ENCODE assay signal across 16 cellular contexts in the genomic region with DNA sequence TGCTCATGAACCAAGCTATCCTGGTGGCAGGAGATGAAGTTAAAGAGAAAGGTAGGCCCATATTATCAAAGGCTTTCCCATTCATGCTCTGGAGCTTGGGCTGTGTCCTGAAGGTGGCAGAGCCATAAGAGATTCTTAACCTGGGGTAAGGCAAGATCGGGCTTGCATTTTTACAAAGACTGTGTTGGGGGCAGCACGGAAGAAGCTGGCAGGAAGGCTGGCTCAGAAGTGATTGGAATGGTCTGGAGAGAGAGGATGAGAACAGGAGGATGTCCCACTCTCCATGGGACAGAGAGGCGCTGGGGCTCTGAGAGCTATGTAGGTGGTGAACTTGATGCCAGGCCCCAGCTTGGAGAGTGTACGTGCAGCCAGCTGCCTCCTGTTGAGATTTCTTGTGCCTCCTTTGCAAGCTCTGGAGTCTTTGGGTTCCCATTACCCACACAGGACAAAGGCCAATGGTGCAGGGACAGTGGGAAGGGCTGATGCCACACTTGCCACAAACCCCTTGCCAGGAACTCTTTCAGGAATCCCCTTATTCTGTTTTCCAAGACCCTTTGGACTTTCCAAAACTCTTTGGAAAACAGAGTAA. TPM values are rescaled to one million over a fixed set of nuclear protein-coding genes. Genes with fewer than 3 reads are reported as not detected.
A peak's percentile ranks its signal among the peaks of the same experiment; 100 is the strongest.
DNase-seq lines count a peak whose midpoint lies in the region; ATAC-seq and TF ChIP-seq lines count a peak whose summit lies in the region.
"Had no signal": no experiment of that assay in that cellular context is flagged by ENCODE, and none has a peak within 500 bp of the region (broad histone marks: within the 10 kb centered on the region; RNA-seq: fewer than 3 reads in every experiment).

No MANE protein-coding gene starts in this region.

- H3K4me3 ChIP-seq in iPS-20b (ENCODE audit: low read length): 0 out of 2 replicates have a peak overlapping the region, but pooled peaks have one; percentile 31
- H3K4me3 ChIP-seq in psoas muscle: peak overlapping the region; percentile 45

- H3K27me3 ChIP-seq in iPS-20b (ENCODE audit: insufficient read depth, low read length) (no peaks in the 10 kb centered on the region), psoas muscle (ENCODE audit: insufficient read depth in 3 of 3, low read length in 2 of 3) (no peaks in the 10 kb centered on the region)
- H3K27me3 ChIP-seq: BE2C had no signal

- no peak for ATAC-seq in psoas muscle
- ATAC-seq: activated naive CD8-positive, alpha-beta T cell treated with anti-CD3 and anti-CD28 coated beads, Interleukin-2, amount 50 U/mL, for 24 hours had no signal

- no peaks in the 10 kb centered on the region for H3K36me3 ChIP-seq in ES-I3 (ENCODE audit: insufficient read depth, low read length)
- no peaks in the 10 kb centered on the region for H3K36me3 ChIP-seq in iPS-20b (ENCODE audit: insufficient read depth, low read depth, low read length)
- H3K36me3 ChIP-seq in psoas muscle (ENCODE audit: insufficient read depth in 1 of 2, low read depth in 1 of 2): no peaks in the 10 kb centered on the region
- H3K36me3 ChIP-seq: BE2C had no signal

- H3K9me3 ChIP-seq in ES-I3 (ENCODE audit: control insufficient read depth, insufficient read depth, low read length) (no peaks in the 10 kb centered on the region), iPS-20b (ENCODE audit: insufficient read depth, low read depth, low read length) (no peaks in the 10 kb centered on the region), psoas muscle (no peaks in the 10 kb centered on the region)
- H3K9me3 ChIP-seq: BE2C had no signal

- H3K4me1 ChIP-seq in ES-I3 (ENCODE audit: insufficient read depth, low read length) (peaks cover 48% of the 10 kb centered on the region), iPS-20b (ENCODE audit: insufficient read depth, low read length) (peaks cover 42% of the 10 kb centered on the region), psoas muscle (no peaks in the 10 kb centered on the region)
- H3K4me1 ChIP-seq: BE2C had no signal

- CTCF ChIA-PET in RWPE1 (lab: Yijun Ruan, JAX): no interaction called here

- POLR2A ChIA-PET in RWPE1 (lab: Yijun Ruan, JAX; ENCODE audit: low non-redundant PET): no interaction called here

- DNase-seq in RWPE1 (ENCODE audit: low spot score) (no peak), psoas muscle (no peak), SW 1271 (lab: John Stamatoyannopoulos, UW) (no peak), nucleus accumbens (lab: John Stamatoyannopoulos, UW) (no peak), HK-2 (ENCODE audit: unreplicated experiment) (no peak)
- no peak for DNase-seq in activated naive CD4-positive, alpha-beta T cell treated with anti-CD3 and anti-CD28 coated beads, Interleukin-2, amount 50 U/mL, for 16 hours
- DNase-seq: activated CD8-positive, alpha-beta memory T cell treated with anti-CD3 and anti-CD28 coated beads, Interleukin-2, amount 50 U/mL, for 48 hours; activated naive CD8-positive, alpha-beta T cell treated with anti-CD3 and anti-CD28 coated beads, Interleukin-2, amount 50 U/mL, for 24 hours; BE2C; head of caudate nucleus; NCI-H2171; stimulated activated CD4-positive, alpha-beta T cell treated with anti-CD3 and anti-CD28 coated beads, Interleukin-12 subunit alpha, Interleukin-12 subunit beta, amount 100 ng/mL, for 4 hours; stimulated activated CD8-positive, alpha-beta memory T cell treated with anti-CD3 and anti-CD28 coated beads, Interleukin-4, amount 100 ng/mL, for 48 hours; T1000 had no signal

- 77 to 85% (median 80%) methylated on average over 4 of the region's 4 CpGs for WGBS in psoas muscle, 3 donors

- H3K27ac ChIP-seq in RWPE1 (peak overlapping the region; percentile 48), iPS-20b (ENCODE audit: low read length) (peak overlapping the region; percentile 73), psoas muscle (no peak overlapping the region)

- TF ChIP-seq CTCF in RWPE1 (conservative IDR thresholded peaks at IDR 0.05; ENCODE audit: low read depth) (no peak), psoas muscle (IDR thresholded peaks at IDR 0.05) (no peak)

- H3K9ac ChIP-seq in ES-I3 (ENCODE audit: low read depth, low read length) (peak overlapping the region; percentile 0), iPS-20b (ENCODE audit: low read depth, low read length) (peak overlapping the region; percentile 38)

- intact Hi-C loops in psoas muscle (cut with DNase I): no loop called here

RNA-seq across cellular contexts. Expression of a gene that starts 40.6 kb away (rescaled TPM):
- total RNA-seq in psoas muscle: 1 to 10 TPM; 2.5 to 3.5 (median 2.7) TPM
- polyA plus RNA-seq in psoas muscle: 1 to 10 TPM; 1.2 to 1.8 (median 1.5) TPM
